ENCODE assay signal across 1 cellular context in genomic region chr14:69325086-69325485, GRCh38.
TF ChIP-seq lines count a peak whose summit lies in the region.

No MANE protein-coding gene starts in this region.

TF ChIP-seq in H1, 55 proteins besides CTCF, POLR2A, EP300 and RAD21:
- TF ChIP-seq TEAD4 (IDR thresholded peaks at IDR 0.05; ENCODE audit: low read depth, low read length) (no peak), SIN3A (conservative IDR thresholded peaks at IDR 0.05 in 1 of 2, IDR thresholded peaks at IDR 0.05 in 1 of 2; ENCODE audit: low read depth in 1 of 2, low read length in 2 of 2) (no peak), CBX5 (IDR thresholded peaks at IDR 0.05; ENCODE audit: low read depth, low read length) (no peak), GTF2F1 (IDR thresholded peaks at IDR 0.05; ENCODE audit: borderline replicate concordance, low read depth, low read length) (no peak), EGR1 (IDR thresholded peaks at IDR 0.05; ENCODE audit: borderline replicate concordance, low read depth, low read length) (no peak), BRCA1 (IDR thresholded peaks at IDR 0.05; ENCODE audit: low read depth, low read length) (no peak), SUZ12 (IDR thresholded peaks at IDR 0.05; ENCODE audit: low read length) (no peak), SP1 (IDR thresholded peaks at IDR 0.05; ENCODE audit: low read depth, low read length) (no peak), HDAC2 (IDR thresholded peaks at IDR 0.05; ENCODE audit: borderline replicate concordance in 1 of 2, low read depth in 2 of 2, low read length in 2 of 2) (no peak), TAF7 (optimal IDR thresholded peaks at IDR 0.05; ENCODE audit: borderline replicate concordance, low read depth, low read length) (no peak)
- TF ChIP-seq, protein P1, sequence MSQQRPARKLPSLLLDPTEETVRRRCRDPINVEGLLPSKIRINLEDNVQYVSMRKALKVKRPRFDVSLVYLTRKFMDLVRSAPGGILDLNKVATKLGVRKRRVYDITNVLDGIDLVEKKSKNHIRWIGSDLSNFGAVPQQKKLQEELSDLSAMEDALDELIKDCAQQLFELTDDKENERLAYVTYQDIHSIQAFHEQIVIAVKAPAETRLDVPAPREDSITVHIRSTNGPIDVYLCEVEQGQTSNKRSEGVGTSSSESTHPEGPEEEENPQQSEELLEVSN (IDR thresholded peaks at IDR 0.05): no peak
- TF ChIP-seq, protein P2, sequence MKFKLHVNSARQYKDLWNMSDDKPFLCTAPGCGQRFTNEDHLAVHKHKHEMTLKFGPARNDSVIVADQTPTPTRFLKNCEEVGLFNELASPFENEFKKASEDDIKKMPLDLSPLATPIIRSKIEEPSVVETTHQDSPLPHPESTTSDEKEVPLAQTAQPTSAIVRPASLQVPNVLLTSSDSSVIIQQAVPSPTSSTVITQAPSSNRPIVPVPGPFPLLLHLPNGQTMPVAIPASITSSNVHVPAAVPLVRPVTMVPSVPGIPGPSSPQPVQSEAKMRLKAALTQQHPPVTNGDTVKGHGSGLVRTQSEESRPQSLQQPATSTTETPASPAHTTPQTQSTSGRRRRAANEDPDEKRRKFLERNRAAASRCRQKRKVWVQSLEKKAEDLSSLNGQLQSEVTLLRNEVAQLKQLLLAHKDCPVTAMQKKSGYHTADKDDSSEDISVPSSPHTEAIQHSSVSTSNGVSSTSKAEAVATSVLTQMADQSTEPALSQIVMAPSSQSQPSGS (IDR thresholded peaks at IDR 0.05; ENCODE audit: low read length): no peak
TF ChIP-seq in H1: peak in this region for 0.
